18 cellular contexts compared by ENCODE assay signal in the genomic region with DNA sequence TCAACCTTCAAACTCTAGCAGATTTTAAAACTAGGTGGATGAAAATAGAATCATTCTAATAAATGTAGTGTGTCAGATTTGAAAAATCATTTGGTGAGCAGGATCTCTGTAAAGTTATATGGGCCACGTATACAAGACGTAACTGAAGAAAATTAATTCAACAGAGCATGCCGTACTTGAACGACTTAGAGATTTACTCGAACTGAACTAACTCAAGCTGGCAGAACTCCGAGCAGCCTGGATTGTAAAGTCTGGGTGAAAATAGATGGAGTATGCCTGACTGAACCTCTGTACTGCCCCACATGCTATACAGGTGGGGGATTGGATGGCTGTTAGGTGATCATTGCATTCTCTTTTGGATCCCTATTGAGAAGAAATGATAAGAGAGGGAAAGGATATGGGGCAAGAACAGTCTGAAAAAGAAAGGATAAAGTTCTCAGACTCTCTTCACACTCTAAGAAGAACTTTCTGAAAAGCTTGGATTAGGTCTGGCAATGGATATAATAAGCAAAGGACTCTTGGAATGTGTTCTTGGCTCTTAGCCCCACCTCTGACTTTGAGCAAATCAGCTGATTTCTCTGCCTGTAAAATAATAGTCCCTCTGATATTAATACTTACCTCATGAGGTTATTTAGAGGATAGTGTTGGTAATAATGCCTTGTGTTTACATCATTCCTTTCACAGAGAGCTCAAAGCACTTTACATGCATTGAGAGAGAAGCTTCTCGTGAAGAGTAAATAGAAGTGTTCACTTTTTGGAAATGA.
DNase-seq lines count a peak whose midpoint lies in the region; ATAC-seq and TF ChIP-seq lines count a peak whose summit lies in the region.
"Had no signal": no experiment of that assay in that cellular context is flagged by ENCODE, and none has a peak within 500 bp of the region (broad histone marks: within the 10 kb centered on the region; RNA-seq: fewer than 3 reads in every experiment).

No MANE protein-coding gene starts in this region.

- H3K4me3 ChIP-seq in fibroblast of villous mesenchyme (ENCODE audit: low read depth, low read length) (no peak overlapping the region), rectal smooth muscle tissue (ENCODE audit: low read length) (no peak overlapping the region), aorta (ENCODE audit: low read length in 2 of 2) (no peak overlapping the region)
- H3K4me3 ChIP-seq: BLaER1 treated with 17β-estradiol and CSF1 and Interleukin-3, amounts not matched to agents 10 nM and 100 nM had no signal

- H3K27me3 ChIP-seq in rectal smooth muscle tissue (ENCODE audit: control insufficient read depth, insufficient read depth, low read length), result no peaks in the 10 kb centered on the region
- no peaks in the 10 kb centered on the region for H3K27me3 ChIP-seq in aorta (ENCODE audit: control insufficient read depth in 1 of 2, insufficient read depth in 2 of 2, low read length in 1 of 2)
- H3K27me3 ChIP-seq: BLaER1 treated with 17β-estradiol and CSF1 and Interleukin-3, amounts not matched to agents 10 nM and 100 nM had no signal

- no peaks in the 10 kb centered on the region for H3K36me3 ChIP-seq in rectal smooth muscle tissue (ENCODE audit: control insufficient read depth, insufficient read depth, low read length)
- no peaks in the 10 kb centered on the region for H3K36me3 ChIP-seq in aorta (ENCODE audit: control insufficient read depth in 1 of 2, insufficient read depth in 2 of 2, low read length in 1 of 2)

- no peak overlapping the region for H3K9ac ChIP-seq in rectal smooth muscle tissue (ENCODE audit: low read length)
- H3K9ac ChIP-seq: BLaER1 treated with 17β-estradiol and CSF1 and Interleukin-3, amounts not matched to agents 10 nM and 100 nM had no signal

- DNase-seq in Right ventricle myocardium inferior (ENCODE audit: missing footprints) (no peak), cardiac septum (ENCODE audit: low spot score) (no peak), fibroblast of villous mesenchyme (ENCODE audit: low read depth) (peak; percentile 69), aorta (peak in 1 of 2 donors; percentile 54), hypothalamus (lab: John Stamatoyannopoulos, UW) (no peak)
- no peak for DNase-seq in stimulated activated CD4-positive, alpha-beta T cell treated with anti-CD3 and anti-CD28 coated beads, Interleukin-15, amount 100 ng/mL, for 24 hours
- DNase-seq: 8988T; activated CD8-positive, alpha-beta memory T cell treated with anti-CD3 and anti-CD28 coated beads, Interleukin-2, amount 50 U/mL, for 48 hours; activated naive CD4-positive, alpha-beta T cell treated with anti-CD3 and anti-CD28 coated beads for 36 hours; effector CD8-positive, alpha-beta T cell; NCI-H2029; NCI-H524; OCI-M1; small intestine; T1000 had no signal

- H3K9me3 ChIP-seq in aorta (ENCODE audit: control insufficient read depth, low read length), result no peaks in the 10 kb centered on the region
- H3K9me3 ChIP-seq: BLaER1 treated with 17β-estradiol and CSF1 and Interleukin-3, amounts not matched to agents 10 nM and 100 nM had no signal

- WGBS in aorta, 2 donors, result 11 to 12% methylated on average over 7 of the region's 7 CpGs

- H3K4me1 ChIP-seq in rectal smooth muscle tissue (ENCODE audit: control insufficient read depth, insufficient read depth, low read length), result peaks cover 12% of the 10 kb centered on the region
- H3K4me1 ChIP-seq in aorta (ENCODE audit: control insufficient read depth in 1 of 2, insufficient read depth in 2 of 2, low read length in 2 of 2), result peaks cover 7 to 8% of the 10 kb centered on the region in 2 donors

- no peak for TF ChIP-seq CTCF in fibroblast of villous mesenchyme (IDR thresholded peaks at IDR 0.05; ENCODE audit: insufficient read depth, low read depth, low read length)

- H3K27ac ChIP-seq in rectal smooth muscle tissue (ENCODE audit: low read depth, low read length) (peak overlapping the region; percentile 45), aorta (ENCODE audit: low read depth in 1 of 2, low read length in 2 of 2) (peak overlapping the region; percentile 91 to 98)
- H3K27ac ChIP-seq: BLaER1 treated with 17β-estradiol and CSF1 and Interleukin-3, amounts not matched to agents 10 nM and 100 nM had no signal

- ATAC-seq in Right ventricle myocardium inferior (peak; percentile 30), aorta (ENCODE audit: low FRiP score) (peak; percentile 74), GM19324 (IDR thresholded peaks at IDR 0.05; ENCODE audit: low FRiP score, unreplicated experiment) (no peak)

- intact Hi-C loops in Right ventricle myocardium inferior (cut with DNase I) (no loop called here), cardiac septum (cut with DNase I) (no loop called here), aorta (cut with DNase I) (loop anchor here (5.0 to 10.0 kb wide), 4 partner anchors 35 to 288 kb away; no protein-coding TSS in a partner anchor)

Comparison
In these comparisons a context has a peak if more than half of its experiments do, and no peak if none do; other contexts are left out.
1. intact Hi-C loops: an anchor here in aorta (5.0 to 10.0 kb wide); none called in Right ventricle myocardium inferior and cardiac septum.